In the genomic region with DNA sequence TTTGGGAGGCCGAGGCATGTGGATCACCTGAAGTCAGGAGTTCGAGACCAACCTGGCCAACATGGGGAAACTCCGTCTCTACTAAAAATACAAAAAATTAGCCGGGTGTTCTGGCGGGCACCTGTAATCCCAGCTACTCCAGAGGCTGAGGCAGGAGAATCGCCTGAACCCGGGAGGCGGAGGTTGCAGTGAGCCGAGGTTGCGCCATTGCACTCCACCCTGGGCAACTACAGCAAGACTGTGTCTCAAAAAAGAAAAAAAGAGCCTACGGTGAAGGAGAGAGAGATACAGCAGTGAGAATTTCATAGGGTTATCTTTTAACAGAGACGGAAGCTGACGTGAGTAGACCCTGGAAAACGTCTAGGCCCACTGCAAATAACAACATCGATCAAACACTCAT, we compare ENCODE assay signal across 7 cellular contexts. TPM values are rescaled to one million over a fixed set of nuclear protein-coding genes. Genes with fewer than 3 reads are reported as not detected.
DNase-seq lines count a peak whose midpoint lies in the region; TF ChIP-seq lines count a peak whose summit lies in the region.
"Not testable (repeated sequence)": the region's sequence is repeated elsewhere in the genome, so short reads cannot be mapped to it uniquely, and the experiment has no call there.

No MANE protein-coding gene starts in this region.

- peaks cover 26% of the 10 kb centered on the region for H3K36me3 Mint-ChIP-seq in Calu3 (ENCODE audit: insufficient read depth, unreplicated experiment)
- H3K36me3 Mint-ChIP-seq in activated naive CD4-positive, alpha-beta T cell treated with anti-CD3 and anti-CD28 coated beads, Interleukin-2, amount 10 ng/mL, durations not matched to agents 7 days and 5 days: peaks cover 47% of the 10 kb centered on the region
- H3K36me3 Mint-ChIP-seq in immature natural killer cell: not testable (repeated sequence)

- peak overlapping the region; percentile 95 for H3K4me3 ChIP-seq in Jurkat, Clone E6-1 (ENCODE audit: low read length)
- H3K4me3 ChIP-seq in SK-N-SH (ENCODE audit: low read depth in 2 of 2, low read length in 1 of 2) (peak overlapping the region; percentile 83 to 99), endocrine pancreas (ENCODE audit: control insufficient read depth, insufficient read depth, low read length) (peak overlapping the region; percentile 74), neuron (ENCODE audit: low read length) (peak overlapping the region; percentile 91)

- H3K79me2 ChIP-seq in SK-N-SH (ENCODE audit: insufficient read depth): peaks cover 96% of the 10 kb centered on the region

- peak overlapping the region; percentile 68 for H3K4me3 Mint-ChIP-seq in Calu3 (ENCODE audit: low read depth, unreplicated experiment)
- peak overlapping the region; percentile 97 for H3K4me3 Mint-ChIP-seq in activated naive CD4-positive, alpha-beta T cell treated with anti-CD3 and anti-CD28 coated beads, Interleukin-2, amount 10 ng/mL, durations not matched to agents 7 days and 5 days
- H3K4me3 Mint-ChIP-seq in immature natural killer cell: peak overlapping the region; percentile 94 to 97 (median 97)

- POLR2A ChIA-PET in SK-N-SH (lab: Yijun Ruan, JAX): not testable (repeated sequence)

- H3K4me1 Mint-ChIP-seq in Calu3 (ENCODE audit: low read depth, unreplicated experiment) (peaks cover 16% of the 10 kb centered on the region), immature natural killer cell (peaks cover 41 to 74% of the 10 kb centered on the region in 2 donors)
- peaks cover 52% of the 10 kb centered on the region for H3K4me1 Mint-ChIP-seq in activated naive CD4-positive, alpha-beta T cell treated with anti-CD3 and anti-CD28 coated beads, Interleukin-2, amount 10 ng/mL, durations not matched to agents 7 days and 5 days

- not testable (repeated sequence) for H3K9me3 ChIP-seq in SK-N-SH; endocrine pancreas (ENCODE audit: control insufficient read depth, low read length); neuron (ENCODE audit: low read length)

- intact Hi-C loops in Calu3 (cut with micrococcal nuclease; ENCODE audit: unreplicated experiment): not testable (repeated sequence)

- not testable (repeated sequence) for H3K9me3 Mint-ChIP-seq in Calu3 (ENCODE audit: low read depth, unreplicated experiment); activated naive CD4-positive, alpha-beta T cell treated with anti-CD3 and anti-CD28 coated beads, Interleukin-2, amount 10 ng/mL, durations not matched to agents 7 days and 5 days; immature natural killer cell

- peak overlapping the region; percentile 80 for H3K4me2 ChIP-seq in SK-N-SH

- H3K27me3 ChIP-seq in SK-N-SH (ENCODE audit: insufficient read depth); endocrine pancreas (ENCODE audit: control insufficient read depth, insufficient read depth, low read length); neuron (ENCODE audit: insufficient read depth, low read length): not testable (repeated sequence)

- 65% methylated on average over 15 of the region's 15 CpGs for WGBS in SK-N-SH (ENCODE audit: low lambda C conversion rate)

- CTCF ChIA-PET in Calu3 (lab: Charles Lee); SK-N-SH (lab: Yijun Ruan, JAX): not testable (repeated sequence)
- CTCF ChIA-PET in activated naive CD4-positive, alpha-beta T cell treated with anti-CD3 and anti-CD28 coated beads, Interleukin-2, amount 10 ng/mL, durations not matched to agents 7 days and 5 days (lab: Charles Lee): interaction anchor here (0.7 kb wide), 1 partner anchor 102 kb away, joined by 3 read pairs; no protein-coding TSS in a partner anchor

- not testable (repeated sequence) for H3K9me2 ChIP-seq in SK-N-SH

- not testable (repeated sequence) for TF ChIP-seq RAD21 in SK-N-SH (IDR thresholded peaks at IDR 0.05; ENCODE audit: low read length)

- H4K20me1 ChIP-seq in SK-N-SH (ENCODE audit: insufficient read depth): not testable (repeated sequence)

- H2AFZ ChIP-seq in SK-N-SH (ENCODE audit: low read depth); neuron (ENCODE audit: low read depth, low read length): not testable (repeated sequence)

- H3K27ac Mint-ChIP-seq in Calu3 (ENCODE audit: unreplicated experiment) (peak overlapping the region; percentile 30), immature natural killer cell (peak overlapping the region; percentile 60 to 95 (median 90))
- H3K27ac Mint-ChIP-seq in activated naive CD4-positive, alpha-beta T cell treated with anti-CD3 and anti-CD28 coated beads, Interleukin-2, amount 10 ng/mL, durations not matched to agents 7 days and 5 days: peak overlapping the region; percentile 94

- not testable (repeated sequence) for H3K27ac ChIP-seq in SK-N-SH (ENCODE audit: low read depth in 2 of 2, low read length in 1 of 2)

- H3F3A ChIP-seq in SK-N-SH (replicated peaks; ENCODE audit: insufficient read depth): not testable (repeated sequence)

- not testable (repeated sequence) for DNase-seq in Calu3; Jurkat, Clone E6-1 (ENCODE audit: low read depth, low spot score); SK-N-SH; activated naive CD4-positive, alpha-beta T cell treated with anti-CD3 and anti-CD28 coated beads, Interleukin-2, amount 10 ng/mL, durations not matched to agents 7 days and 5 days; immature natural killer cell

- not testable (repeated sequence) for TF ChIP-seq EP300 in SK-N-SH (IDR thresholded peaks at IDR 0.05; ENCODE audit: borderline replicate concordance in 1 of 2, low read depth in 1 of 2, low read length in 1 of 2)

- H3K36me3 ChIP-seq in SK-N-SH (replicated peaks in 1 of 2; ENCODE audit: control insufficient read depth in 1 of 2, insufficient read depth in 2 of 2, low read length in 1 of 2) (peaks cover 19% of the 10 kb centered on the region in 2 experiments), neuron (ENCODE audit: insufficient read depth, low read length) (peaks cover 16% of the 10 kb centered on the region)
- H3K36me3 ChIP-seq in endocrine pancreas (ENCODE audit: control insufficient read depth, insufficient read depth, low read length): not testable (repeated sequence)

- H3K9ac ChIP-seq in SK-N-SH: peak overlapping the region; percentile 72
- not testable (repeated sequence) for H3K9ac ChIP-seq in endocrine pancreas (ENCODE audit: control insufficient read depth, insufficient read depth, low read length)

- not testable (repeated sequence) for BruUV-seq in Calu3 (replicated peaks; lab: Mats Ljungman, UMichigan)

- not testable (repeated sequence) for H3K27me3 Mint-ChIP-seq in Calu3 (ENCODE audit: unreplicated experiment); activated naive CD4-positive, alpha-beta T cell treated with anti-CD3 and anti-CD28 coated beads, Interleukin-2, amount 10 ng/mL, durations not matched to agents 7 days and 5 days; immature natural killer cell (ENCODE audit: low read depth in 3 of 3)

- peaks cover 5 to 13% of the 10 kb centered on the region in 2 experiments; a peak in 3 of 4 replicates for H3K4me1 ChIP-seq in SK-N-SH (ENCODE audit: control insufficient read depth in 1 of 2, insufficient read depth in 2 of 2, low read depth in 1 of 2, low read length in 1 of 2)
- H3K4me1 ChIP-seq in endocrine pancreas (ENCODE audit: control insufficient read depth, insufficient read depth, low read length): not testable (repeated sequence)
- H3K4me1 ChIP-seq in neuron (ENCODE audit: insufficient read depth, low read length): peaks cover 16% of the 10 kb centered on the region

- TF ChIP-seq CTCF in Calu3 (IDR thresholded peaks at IDR 0.05; ENCODE audit: unreplicated experiment); SK-N-SH (IDR thresholded peaks at IDR 0.05): not testable (repeated sequence)

RNA-seq across cellular contexts. Expression of a gene that starts 1.2 kb away (rescaled TPM):
- total RNA-seq in Calu3 (2022): 9.9 and 11.4 TPM in 2 replicates
- polyA plus RNA-seq in Jurkat, Clone E6-1 (2012; ENCODE audit: insufficient read depth, insufficient read length): 40.9 TPM
- polyA plus RNA-seq in SK-N-SH (2012; rRNA removed) (8.2 and 9.7 TPM in 2 replicates), immature natural killer cell (10 to 100 TPM in 1 of 3 donors, 1 to 10 TPM in 2; 7.1 to 12.5 (median 8.5) TPM)
- polyA plus RNA-seq in SK-N-SH (2012; cell fraction: cytosol; rRNA removed): 15.8 and 23.3 TPM in 2 replicates
- polyA plus RNA-seq in SK-N-SH (2012; cell fraction: nucleus; rRNA removed): 0.87 and 1.9 TPM in 2 replicates

RNA-seq across cellular contexts. Expression of a gene that starts 1.5 kb away (rescaled TPM):
- total RNA-seq in Calu3 (2022): 6.4 and 7.9 TPM in 2 replicates
- polyA plus RNA-seq in Jurkat, Clone E6-1 (2012; ENCODE audit: insufficient read depth, insufficient read length): 36.8 TPM
- polyA plus RNA-seq in SK-N-SH (2012; rRNA removed) (1.4 and 2.0 TPM in 2 replicates), immature natural killer cell (1 to 10 TPM; 6.2 to 9.7 (median 8.1) TPM)
- polyA plus RNA-seq in SK-N-SH (2012; cell fraction: cytosol; rRNA removed): 2.6 and 2.9 TPM in 2 replicates
- 1.3 and 2.3 TPM in 2 replicates for polyA plus RNA-seq in SK-N-SH (2012; cell fraction: nucleus; rRNA removed)

RNA-seq across cellular contexts. Expression of a gene that starts 55.5 kb away (rescaled TPM):
- 16.5 and 19.8 TPM in 2 replicates for total RNA-seq in Calu3 (2022)
- 35.7 TPM for polyA plus RNA-seq in Jurkat, Clone E6-1 (2012; ENCODE audit: insufficient read depth, insufficient read length)
- polyA plus RNA-seq in SK-N-SH (2012; rRNA removed) (14.7 and 15.7 TPM in 2 replicates), immature natural killer cell (10 to 100 TPM in 2 of 3 donors, 1 to 10 TPM in 1; 5.3 to 15.8 (median 13.1) TPM)
- 17.1 and 21.6 TPM in 2 replicates for polyA plus RNA-seq in SK-N-SH (2012; cell fraction: cytosol; rRNA removed)
- 27.9 and 28.4 TPM in 2 replicates for polyA plus RNA-seq in SK-N-SH (2012; cell fraction: nucleus; rRNA removed)

RNA-seq across cellular contexts. Expression of a gene that starts 55.7 kb away (rescaled TPM):
- 10.1 and 12.5 TPM in 2 replicates for total RNA-seq in Calu3 (2022)
- polyA plus RNA-seq in Jurkat, Clone E6-1 (2012; ENCODE audit: insufficient read depth, insufficient read length): 14.2 TPM
- polyA plus RNA-seq in SK-N-SH (2012; rRNA removed) (3.6 and 3.9 TPM in 2 replicates), immature natural killer cell (10 to 100 TPM in 2 of 3 donors, 1 to 10 TPM in 1; 2.6 to 27.0 (median 15.4) TPM)
- 6.5 and 7.7 TPM in 2 replicates for polyA plus RNA-seq in SK-N-SH (2012; cell fraction: cytosol; rRNA removed)
- polyA plus RNA-seq in SK-N-SH (2012; cell fraction: nucleus; rRNA removed): 1.0 and 3.1 TPM in 2 replicates

Comparison
In these comparisons a context has a peak if more than half of its experiments do, and no peak if none do; other contexts are left out.
1. H3K27ac Mint-ChIP-seq: peak in every context shown above with its lines; median percentile 94 in activated naive CD4-positive, alpha-beta T cell treated with anti-CD3 and anti-CD28 coated beads, Interleukin-2, amount 10 ng/mL, durations not matched to agents 7 days and 5 days; 90 in immature natural killer cell; 30 in Calu3.